11 cellular contexts compared by ENCODE assay signal in genomic region chr13:49258097-49258796, GRCh38. TPM values are rescaled to one million over a fixed set of nuclear protein-coding genes. Genes with fewer than 3 reads are reported as not detected.
DNase-seq lines count a peak whose midpoint lies in the region; ATAC-seq and TF ChIP-seq lines count a peak whose summit lies in the region.
"Had no signal": no experiment of that assay in that cellular context is flagged by ENCODE, and none has a peak within 500 bp of the region (broad histone marks: within the 10 kb centered on the region; RNA-seq: fewer than 3 reads in every experiment).

No MANE protein-coding gene starts in this region.

- H3K9me3 Mint-ChIP-seq in activated T-helper 2 cell treated with anti-CD3 and anti-CD28 coated beads, Interferon-gamma antibody, Interleukin-2, Interleukin-4, amounts not matched to agents 10 μg/mL and 5 μg/mL and 100 μg/mL, durations not matched to agents 14 hours and 24 hours and 36 hours = no peaks in the 10 kb centered on the region

- TF ChIP-seq CTCF in left ventricle myocardium inferior (IDR thresholded peaks at IDR 0.05; ENCODE audit: borderline replicate concordance) = no peak

- no peaks in the 10 kb centered on the region for H3K4me1 ChIP-seq in left ventricle myocardium inferior
- peaks cover 14% of the 10 kb centered on the region for H3K4me1 ChIP-seq in mononuclear cell (ENCODE audit: insufficient read depth, low read length)
- H3K4me1 ChIP-seq in urinary bladder (ENCODE audit: insufficient read depth) = no peaks in the 10 kb centered on the region

- no peaks in the 10 kb centered on the region for H3K27me3 ChIP-seq in left ventricle myocardium inferior (ENCODE audit: low read depth)
- no peaks in the 10 kb centered on the region for H3K27me3 ChIP-seq in mononuclear cell (ENCODE audit: insufficient read depth, low read length)

- H3K4me3 Mint-ChIP-seq in activated T-helper 2 cell treated with anti-CD3 and anti-CD28 coated beads, Interferon-gamma antibody, Interleukin-2, Interleukin-4, amounts not matched to agents 10 μg/mL and 5 μg/mL and 100 μg/mL, durations not matched to agents 14 hours and 24 hours and 36 hours (ENCODE audit: low read depth) = peak overlapping the region; percentile 59

- peaks cover 56% of the 10 kb centered on the region for H3K36me3 Mint-ChIP-seq in activated T-helper 2 cell treated with anti-CD3 and anti-CD28 coated beads, Interferon-gamma antibody, Interleukin-2, Interleukin-4, amounts not matched to agents 10 μg/mL and 5 μg/mL and 100 μg/mL, durations not matched to agents 14 hours and 24 hours and 36 hours (ENCODE audit: low read depth)

- no peak overlapping the region for H3K27ac Mint-ChIP-seq in activated T-helper 2 cell treated with anti-CD3 and anti-CD28 coated beads, Interferon-gamma antibody, Interleukin-2, Interleukin-4, amounts not matched to agents 10 μg/mL and 5 μg/mL and 100 μg/mL, durations not matched to agents 14 hours and 24 hours and 36 hours

- H3K4me1 Mint-ChIP-seq in activated T-helper 2 cell treated with anti-CD3 and anti-CD28 coated beads, Interferon-gamma antibody, Interleukin-2, Interleukin-4, amounts not matched to agents 10 μg/mL and 5 μg/mL and 100 μg/mL, durations not matched to agents 14 hours and 24 hours and 36 hours (ENCODE audit: low read depth) = peaks cover 28% of the 10 kb centered on the region

- H3K9me3 ChIP-seq in left ventricle myocardium inferior (replicated peaks) (no peaks in the 10 kb centered on the region), mononuclear cell (ENCODE audit: low read depth, low read length) (no peaks in the 10 kb centered on the region)

- WGBS in urinary bladder = 83% methylated on average over 3 of the region's 3 CpGs

- peaks cover 80% of the 10 kb centered on the region for H3K36me3 ChIP-seq in left ventricle myocardium inferior
- H3K36me3 ChIP-seq in urinary bladder (ENCODE audit: insufficient read depth) = no peaks in the 10 kb centered on the region

- ATAC-seq in Right ventricle myocardium inferior (no peak), esophagus mucosa (no peak)

- H3K4me3 ChIP-seq in left ventricle myocardium inferior = peak overlapping the region; percentile 42
- H3K4me3 ChIP-seq in mononuclear cell (ENCODE audit: low read length) = peak overlapping the region; percentile 38
- H3K4me3 ChIP-seq in urinary bladder (ENCODE audit: low read depth, low read length) = peak overlapping the region; percentile 17

- DNase-seq in left ventricle myocardium inferior = no peak
- DNase-seq in Right ventricle myocardium inferior (ENCODE audit: missing footprints) = no peak
- DNase-seq in activated T-helper 2 cell treated with anti-CD3 and anti-CD28 coated beads, Interferon-gamma antibody, Interleukin-2, Interleukin-4, amounts not matched to agents 10 μg/mL and 5 μg/mL and 100 μg/mL, durations not matched to agents 14 hours and 24 hours and 36 hours (ENCODE audit: low spot score) = no peak
- no peak for DNase-seq in SHP77 treated with DMSO at 0.1 percent for 48 hours (lab: John Stamatoyannopoulos, UW)
- no peak for DNase-seq in NCI-H82 treated with DMSO at 0.1 percent for 48 hours (lab: John Stamatoyannopoulos, UW; ENCODE audit: unreplicated experiment)
- DNase-seq: NCI-H2081 treated with DMSO at 0.1 percent for 48 hours; stimulated activated CD8-positive, alpha-beta memory T cell treated with anti-CD3 and anti-CD28 coated beads, Interleukin-4, amount 100 ng/mL, for 48 hours had no signal

- no peaks in the 10 kb centered on the region for H3K27me3 Mint-ChIP-seq in activated T-helper 2 cell treated with anti-CD3 and anti-CD28 coated beads, Interferon-gamma antibody, Interleukin-2, Interleukin-4, amounts not matched to agents 10 μg/mL and 5 μg/mL and 100 μg/mL, durations not matched to agents 14 hours and 24 hours and 36 hours (ENCODE audit: low read depth)

- intact Hi-C loops in left ventricle myocardium inferior (cut with micrococcal nuclease) (no loop called here), Right ventricle myocardium inferior (cut with DNase I) (no loop called here)
- intact Hi-C loops in activated T-helper 2 cell treated with anti-CD3 and anti-CD28 coated beads, Interferon-gamma antibody, Interleukin-2, Interleukin-4, amounts not matched to agents 10 μg/mL and 5 μg/mL and 100 μg/mL, durations not matched to agents 14 hours and 24 hours and 36 hours (cut with micrococcal nuclease) = no loop called here

- H3K27ac ChIP-seq in left ventricle myocardium inferior (replicated peaks) (peak overlapping the region; percentile 13), urinary bladder (ENCODE audit: low read depth) (peak overlapping the region; percentile 56)

RNA-seq across cellular contexts. Expression of gene CDADC1, which starts 10.5 kb away (rescaled TPM):
- total RNA-seq in left ventricle myocardium inferior = 11.4 TPM
- total RNA-seq in Right ventricle myocardium inferior = 9.3 TPM
- total RNA-seq in activated T-helper 2 cell treated with anti-CD3 and anti-CD28 coated beads, Interferon-gamma antibody, Interleukin-2, Interleukin-4, amounts not matched to agents 10 μg/mL and 5 μg/mL and 100 μg/mL, durations not matched to agents 14 hours and 24 hours and 36 hours = 7.4 and 8.6 TPM in 2 replicates
- 4.6 TPM for total RNA-seq in mononuclear cell
- 6.6 TPM for total RNA-seq in urinary bladder
- 7.2 TPM for polyA plus RNA-seq in urinary bladder
- 4.9 TPM for total RNA-seq in esophagus mucosa

RNA-seq across cellular contexts. Expression of gene MLNR, which starts 38.1 kb away (rescaled TPM):
- not detected for total RNA-seq in left ventricle myocardium inferior
- not detected for total RNA-seq in Right ventricle myocardium inferior
- total RNA-seq in activated T-helper 2 cell treated with anti-CD3 and anti-CD28 coated beads, Interferon-gamma antibody, Interleukin-2, Interleukin-4, amounts not matched to agents 10 μg/mL and 5 μg/mL and 100 μg/mL, durations not matched to agents 14 hours and 24 hours and 36 hours = not detected in 2 replicates
- total RNA-seq in mononuclear cell = not detected
- total RNA-seq in urinary bladder = not detected
- polyA plus RNA-seq in urinary bladder = not detected
- total RNA-seq in esophagus mucosa = not detected
- polyA plus RNA-seq: BJ had no signal
